Comparison of ENCODE assay signal across 8 cellular contexts in the genomic region with DNA sequence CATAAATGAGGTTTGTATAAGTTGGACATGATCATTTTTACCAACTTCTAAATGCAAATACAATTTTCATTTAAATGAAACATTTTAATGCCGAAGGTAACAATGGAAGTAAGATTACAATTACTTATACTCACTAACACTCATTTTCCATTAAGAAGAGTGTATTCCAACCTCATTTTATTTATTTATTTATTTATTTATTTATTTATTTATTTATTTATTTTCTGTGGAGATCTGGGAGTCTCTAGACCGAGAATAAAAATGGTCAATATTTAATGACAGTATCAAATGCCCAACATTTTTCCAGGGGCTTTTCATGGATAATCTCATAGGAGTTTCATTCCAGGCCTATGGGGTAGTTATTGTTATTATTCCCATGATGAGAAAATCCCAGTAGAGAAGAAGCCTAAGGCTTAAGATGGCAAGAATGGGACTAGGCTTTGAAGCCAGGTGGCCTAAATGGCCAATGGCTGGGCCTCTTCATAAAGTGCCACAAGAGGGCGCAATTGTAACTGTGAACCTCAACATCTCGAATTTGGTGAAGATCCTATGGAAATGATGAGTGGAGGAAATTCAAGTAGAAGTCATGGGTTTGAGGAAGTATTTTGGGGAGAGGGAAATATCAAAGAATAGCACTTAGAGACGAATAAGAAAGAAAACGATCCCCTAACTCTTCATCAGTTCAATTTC. TPM values are rescaled to one million over a fixed set of nuclear protein-coding genes. Genes with fewer than 3 reads are reported as not detected.
DNase-seq lines count a peak whose midpoint lies in the region; ATAC-seq, FAIRE-seq and TF ChIP-seq lines count a peak whose summit lies in the region.

No MANE protein-coding gene starts in this region.

- H3K36me3 ChIP-seq in tibial artery, result peaks cover 14 to 25% (median 14%) of the 10 kb centered on the region in 3 donors

- WGBS in A549 (ENCODE audit: missing lambda C conversion rate), result 41% methylated on average over 6 of the region's 6 CpGs

- intact Hi-C loops in tibial artery (cut with DNase I; ENCODE audit: low total_unique reads), result no loop called here

- no peaks in the 10 kb centered on the region for H3K27me3 ChIP-seq in foreskin keratinocyte
- no peaks in the 10 kb centered on the region for H3K27me3 ChIP-seq in tibial artery

- TF ChIP-seq POLR2A in A549 (IDR thresholded peaks at IDR 0.05; ENCODE audit: low read length), result no peak

- peak; percentile 63 to 87; a peak in 5 of 6 replicates for ATAC-seq in A549
- peak; percentile 62 for ATAC-seq in HG02981 (IDR thresholded peaks at IDR 0.05; ENCODE audit: unreplicated experiment)
- ATAC-seq in foreskin keratinocyte, result peak; percentile 29

- H3K4me3 ChIP-seq in A549 (no peak overlapping the region), tibial artery (no peak overlapping the region)

- H3K27ac ChIP-seq in A549, result no peak overlapping the region
- H3K27ac ChIP-seq in RWPE1, result no peak overlapping the region
- no peak overlapping the region for H3K27ac ChIP-seq in foreskin keratinocyte
- no peak overlapping the region for H3K27ac ChIP-seq in tibial artery

- POLR2A ChIA-PET in A549 (lab: Yijun Ruan, JAX) (no interaction called here), GM10248 (lab: Yijun Ruan, JAX) (no interaction called here), RWPE1 (lab: Yijun Ruan, JAX; ENCODE audit: low non-redundant PET) (no interaction called here)

- CTCF ChIA-PET in A549 (lab: Yijun Ruan, JAX) (interaction anchor here (0.6 to 2.4 kb wide), 3 partner anchors 60 to 113 kb away, joined by 3 to 10 read pairs (median 7); no protein-coding TSS in a partner anchor), GM10248 (lab: Yijun Ruan, JAX) (interaction anchor here (1.0 to 1.2 kb wide), 3 partner anchors 13 to 27 kb away, joined by 3 to 4 read pairs (median 4); no protein-coding TSS in a partner anchor), RWPE1 (lab: Yijun Ruan, JAX) (no interaction called here)

- TF ChIP-seq CTCF in A549 (IDR thresholded peaks at IDR 0.05) (peak; percentile 67), GM10248 (IDR thresholded peaks at IDR 0.05; ENCODE audit: control extremely low read depth, extremely low read depth, low read depth, missing control alignments) (peak; percentile 73), RWPE1 (conservative IDR thresholded peaks at IDR 0.05; ENCODE audit: low read depth) (peak; percentile 24), foreskin keratinocyte (conservative IDR thresholded peaks at IDR 0.05) (peak; percentile 80), tibial artery (IDR thresholded peaks at IDR 0.05) (peak; percentile 31 to 33)

- no peaks in the 10 kb centered on the region for H3K9me3 ChIP-seq in A549
- no peaks in the 10 kb centered on the region for H3K9me3 ChIP-seq in tibial artery

- TF ChIP-seq EP300 in A549 (IDR thresholded peaks at IDR 0.05), result no peak

- FAIRE-seq in A549 (lab: Jason Lieb, UNC), result peak; percentile 32

- no peak overlapping the region for H3K4me2 ChIP-seq in A549

- TF ChIP-seq RAD21 in A549 (conservative IDR thresholded peaks at IDR 0.05 in 1 of 2, IDR thresholded peaks at IDR 0.05 in 1 of 2), result peak; percentile 72 to 83

- DNase-seq in A549 (ENCODE audit: low read depth in 1 of 2, low spot score in 1 of 2) (peak in 1 of 2 experiments; percentile 75), GM10248 (ENCODE audit: extremely low spot score) (peak; percentile 54), RWPE1 (ENCODE audit: low spot score) (no peak), foreskin keratinocyte (no peak), tibial artery (no peak), NCI-H1105 treated with DMSO at 0.1 percent for 48 hours (lab: John Stamatoyannopoulos, UW) (no peak), AG20443 (ENCODE audit: low spot score) (no peak)

- peaks cover 8% of the 10 kb centered on the region; the same call in 2 of the 3 replicates for H3K4me1 ChIP-seq in A549
- peaks cover 6% of the 10 kb centered on the region for H3K4me1 ChIP-seq in foreskin keratinocyte
- peaks cover 0 to 54% (median 10%) of the 10 kb centered on the region in 4 donors for H3K4me1 ChIP-seq in tibial artery

TF ChIP-seq in A549, 52 proteins besides CTCF, POLR2A, EP300 and RAD21:
- peak; percentile 19 for TF ChIP-seq MAFK (IDR thresholded peaks at IDR 0.05; ENCODE audit: partially characterized antibody)
- no peak for TF ChIP-seq MYC (IDR thresholded peaks at IDR 0.05; ENCODE audit: borderline replicate concordance, low read length)
- TF ChIP-seq BCL3 (IDR thresholded peaks at IDR 0.05), result no peak
- TF ChIP-seq KDM5A (IDR thresholded peaks at IDR 0.05), result no peak
- TF ChIP-seq ZC3H11A (IDR thresholded peaks at IDR 0.05), result peak; percentile 97
- TF ChIP-seq SMC3 (IDR thresholded peaks at IDR 0.05), result peak; percentile 76
- TF ChIP-seq CEBPB (IDR thresholded peaks at IDR 0.05), result no peak
- TF ChIP-seq ZFP36 (IDR thresholded peaks at IDR 0.05; ENCODE audit: borderline replicate concordance, partially characterized antibody), result no peak

RNA-seq across cellular contexts. Expression of gene VGLL3, which starts 21.3 kb away (rescaled TPM):
- 12.9 and 13.0 TPM in 2 replicates for polyA plus RNA-seq in A549 (2011; rRNA removed)
- polyA plus RNA-seq in A549 (2012; cell fraction: cytosol; rRNA removed), result 7.3 and 9.5 TPM in 2 replicates
- polyA plus RNA-seq in A549 (2012; cell fraction: nucleus; rRNA removed), result 9.5 and 12.0 TPM in 2 replicates
- polyA plus RNA-seq in A549 (2017; fragmentation: RNase III; extraction: RNeasy Plus Mini Kit Qiagen cat#74134 plus additional on column Dnase treatment), result 3.3 to 4.9 TPM (median 4.3 TPM) in 3 replicates
- 41.0 and 47.4 TPM in 2 replicates for polyA minus RNA-seq in A549 (2011; rRNA and poly(A)+ RNA removed)
- total RNA-seq in foreskin keratinocyte, result 1.3 and 1.8 TPM in 2 replicates
- polyA plus RNA-seq in foreskin keratinocyte, result 0.11 and 0.18 TPM in 2 replicates

Comparison
In these comparisons a context has a peak if more than half of its experiments do, and no peak if none do; other contexts are left out.
1. CTCF ChIP-seq: peak in every context shown above with its lines; median percentile 80 in foreskin keratinocyte; 73 in GM10248; 67 in A549; 32 in tibial artery; 24 in RWPE1.